8 cellular contexts compared by ENCODE assay signal in the genomic region with DNA sequence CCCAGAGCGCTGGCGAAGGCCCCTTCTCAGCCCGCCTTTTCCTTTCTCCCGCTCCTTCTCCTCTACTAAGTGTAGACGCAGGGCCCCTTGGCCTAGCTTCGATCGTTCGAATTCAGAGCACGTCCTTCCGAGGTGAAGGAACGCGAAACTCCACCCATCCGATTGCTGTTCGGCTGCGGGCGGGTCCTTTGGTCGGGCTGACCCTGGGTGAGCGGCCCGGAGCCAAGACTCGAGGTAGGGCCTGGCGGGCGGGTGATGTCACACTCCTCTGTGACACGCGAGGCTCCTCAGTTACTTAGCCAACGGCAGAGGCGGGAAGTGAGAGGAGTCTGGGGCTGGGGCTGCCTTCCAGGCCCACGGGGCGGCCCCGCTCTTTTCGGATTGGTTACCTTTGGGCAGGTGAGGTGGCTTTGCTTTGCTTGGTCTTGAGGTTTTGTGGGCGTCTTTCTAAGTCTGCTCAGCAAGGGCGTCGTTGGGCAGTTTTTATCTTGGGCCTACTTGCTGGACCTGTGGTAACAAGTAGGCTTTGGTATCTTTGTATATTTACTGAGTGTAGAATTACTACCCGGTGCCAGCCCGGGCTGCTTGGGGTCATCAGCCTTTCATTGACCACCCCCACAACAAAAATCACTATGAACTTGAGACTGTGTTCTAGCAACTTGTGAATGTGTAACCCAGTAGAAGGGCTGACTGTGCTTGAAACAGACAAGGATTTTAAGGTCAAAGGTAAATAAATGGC. TPM values are rescaled to one million over a fixed set of nuclear protein-coding genes. Genes with fewer than 3 reads are reported as not detected.
DNase-seq lines count a peak whose midpoint lies in the region; ATAC-seq and TF ChIP-seq lines count a peak whose summit lies in the region.

No MANE protein-coding gene starts in this region.

- H3K36me3 Mint-ChIP-seq in activated naive CD4-positive, alpha-beta T cell treated with anti-CD3 and anti-CD28 coated beads for 36 hours (ENCODE audit: low read depth) = peaks cover 36% of the 10 kb centered on the region
- H3K36me3 Mint-ChIP-seq in osteocyte (ENCODE audit: unreplicated experiment) = peaks cover 7% of the 10 kb centered on the region

- peak overlapping the region; percentile 100 for H3K27ac Mint-ChIP-seq in activated naive CD4-positive, alpha-beta T cell treated with anti-CD3 and anti-CD28 coated beads for 36 hours
- H3K27ac Mint-ChIP-seq in osteocyte (ENCODE audit: unreplicated experiment) = peak overlapping the region; percentile 98

- H3K36me3 ChIP-seq in HUES64 (ENCODE audit: insufficient read depth, low read length) (peaks cover 9% of the 10 kb centered on the region; the same call in 1 of the 2 replicates), thymus (ENCODE audit: control insufficient read depth, insufficient read depth) (peaks cover 4% of the 10 kb centered on the region)

- no peak for TF ChIP-seq CTCF in osteocyte (IDR thresholded peaks at IDR 0.05)

- CTCF ChIA-PET in activated naive CD4-positive, alpha-beta T cell treated with anti-CD3 and anti-CD28 coated beads for 36 hours (lab: Charles Lee) = interaction anchor here (0.6 to 3.3 kb wide), 42 partner anchors 8 to 776 kb away, joined by 3 to 41 read pairs (median 4); partner anchors contain the start of genes FMNL3 and NCKAP5L

- peaks cover 42% of the 10 kb centered on the region for H3K4me1 Mint-ChIP-seq in activated naive CD4-positive, alpha-beta T cell treated with anti-CD3 and anti-CD28 coated beads for 36 hours (ENCODE audit: low read depth)
- H3K4me1 Mint-ChIP-seq in osteocyte (ENCODE audit: unreplicated experiment) = peaks cover 34% of the 10 kb centered on the region

- peak overlapping the region; percentile 87 for H3K9ac ChIP-seq in HUES64 (ENCODE audit: low read depth, low read length)

- H3K9me3 ChIP-seq in HUES64 (ENCODE audit: insufficient read depth, low read depth, low read length) (no peaks in the 10 kb centered on the region), thymus (ENCODE audit: control insufficient read depth) (no peaks in the 10 kb centered on the region)

- peak; percentile 59 for ATAC-seq in GM21528 (IDR thresholded peaks at IDR 0.05; ENCODE audit: low FRiP score, unreplicated experiment)

- peak overlapping the region; percentile 100 for H3K4me3 Mint-ChIP-seq in activated naive CD4-positive, alpha-beta T cell treated with anti-CD3 and anti-CD28 coated beads for 36 hours
- peak overlapping the region; percentile 88 for H3K4me3 Mint-ChIP-seq in osteocyte (ENCODE audit: unreplicated experiment)

- H3K9me3 Mint-ChIP-seq in activated naive CD4-positive, alpha-beta T cell treated with anti-CD3 and anti-CD28 coated beads for 36 hours = no peaks in the 10 kb centered on the region
- no peaks in the 10 kb centered on the region for H3K9me3 Mint-ChIP-seq in osteocyte (ENCODE audit: unreplicated experiment)

- intact Hi-C loops in activated naive CD4-positive, alpha-beta T cell treated with anti-CD3 and anti-CD28 coated beads for 36 hours (cut with micrococcal nuclease) = loop anchor here (1.0 to 5.0 kb wide), 11 partner anchors 8 to 419 kb away; partner anchors contain the start of genes FMNL3, NCKAP5L and TROAP

- WGBS in HUES64 = under 1% methylated on average over 33 of the region's 35 CpGs
- under 1% methylated on average over 35 of the region's 35 CpGs for WGBS in thymus

- H3K4me1 ChIP-seq in HUES64 (ENCODE audit: insufficient read depth, low read length) (peaks cover 6% of the 10 kb centered on the region; the same call in 1 of the 2 replicates), thymus (ENCODE audit: control insufficient read depth, insufficient read depth, low read length) (peaks cover 6% of the 10 kb centered on the region)

- no peaks in the 10 kb centered on the region for H3K27me3 ChIP-seq in HUES64 (ENCODE audit: insufficient read depth, low read length)
- no peaks in the 10 kb centered on the region for H3K27me3 ChIP-seq in thymus (ENCODE audit: control insufficient read depth, insufficient read depth)

- peak; percentile 94 for DNase-seq in DMS53 (lab: John Stamatoyannopoulos, UW)
- DNase-seq in SK-MEL-5 (ENCODE audit: low read depth, low spot score) = peak; percentile 80
- DNase-seq in activated naive CD4-positive, alpha-beta T cell treated with anti-CD3 and anti-CD28 coated beads for 36 hours = peak; percentile 95
- peak; percentile 20 for DNase-seq in globus pallidus (ENCODE audit: low spot score)
- peak; percentile 93 for DNase-seq in osteocyte (ENCODE audit: extremely low spot score, unreplicated experiment)

- peak overlapping the region; percentile 92 for H3K27ac ChIP-seq in HUES64 (ENCODE audit: low read depth, low read length)
- H3K27ac ChIP-seq in thymus (ENCODE audit: low read depth) = peak overlapping the region; percentile 99

- peak overlapping the region; percentile 70 for H3K4me3 ChIP-seq in HUES64 (ENCODE audit: low read length)
- peak overlapping the region; percentile 74 for H3K4me3 ChIP-seq in thymus (ENCODE audit: low read length)

- no peaks in the 10 kb centered on the region for H3K27me3 Mint-ChIP-seq in activated naive CD4-positive, alpha-beta T cell treated with anti-CD3 and anti-CD28 coated beads for 36 hours (ENCODE audit: low read depth)
- peaks cover 3% of the 10 kb centered on the region for H3K27me3 Mint-ChIP-seq in osteocyte (ENCODE audit: unreplicated experiment)

- in situ Hi-C loops in SK-MEL-5 (cut with HindIII; ENCODE audit: low pct_unique_long_range_greater_than_20kb, low sequenced_read_pairs) = no loop called here

RNA-seq across cellular contexts. Expression of gene TMBIM6, which starts 0.7 kb away (rescaled TPM):
- polyA plus RNA-seq in HUES64 (2013, experiment 1 of 2) = 255 TPM
- 289 TPM for polyA plus RNA-seq in HUES64 (2013, experiment 2 of 2)
- total RNA-seq in SK-MEL-5 (2014; rRNA removed; shearing (Covaris generic)) = 970 and 993 TPM in 2 replicates
- polyA plus RNA-seq in SK-MEL-5 (2015; cell fraction: cytosol; rRNA removed) = 1,025 and 1,064 TPM in 2 replicates
- polyA plus RNA-seq in SK-MEL-5 (2015; cell fraction: nucleus; rRNA removed) = 287 and 309 TPM in 2 replicates
- 100 to 1,000 TPM; 466 to 498 TPM for total RNA-seq in activated naive CD4-positive, alpha-beta T cell treated with anti-CD3 and anti-CD28 coated beads for 36 hours
- 385 TPM in 2 replicates for total RNA-seq in osteocyte
- polyA plus RNA-seq in thymus = 161 TPM

RNA-seq across cellular contexts. Expression of gene FMNL3, which starts 34.8 kb away (rescaled TPM):
- polyA plus RNA-seq in HUES64 (2013, experiment 1 of 2) = 12.1 TPM
- polyA plus RNA-seq in HUES64 (2013, experiment 2 of 2) = 10.5 TPM
- total RNA-seq in SK-MEL-5 (2014; rRNA removed; shearing (Covaris generic)) = 14.5 and 17.4 TPM in 2 replicates
- 11.2 and 15.1 TPM in 2 replicates for polyA plus RNA-seq in SK-MEL-5 (2015; cell fraction: cytosol; rRNA removed)
- 25.1 and 35.2 TPM in 2 replicates for polyA plus RNA-seq in SK-MEL-5 (2015; cell fraction: nucleus; rRNA removed)
- total RNA-seq in activated naive CD4-positive, alpha-beta T cell treated with anti-CD3 and anti-CD28 coated beads for 36 hours = 10 to 100 TPM; 20.0 to 20.7 TPM
- 37.4 and 37.7 TPM in 2 replicates for total RNA-seq in osteocyte
- 9.8 TPM for polyA plus RNA-seq in thymus

Comparison
In these comparisons a context has a peak if more than half of its experiments do, and no peak if none do; other contexts are left out.
1. Peak in every context shown above with its lines: DNase-seq, ATAC-seq, H3K4me3 ChIP-seq and H3K27ac ChIP-seq.
2. DNase-seq: peak in every context shown above with its lines; median percentile 95 in activated naive CD4-positive, alpha-beta T cell treated with anti-CD3 and anti-CD28 coated beads for 36 hours; 94 in DMS53; 93 in osteocyte; 80 in SK-MEL-5; 20 in globus pallidus.